ENCODE assay signal across 14 cellular contexts in the genomic region with DNA sequence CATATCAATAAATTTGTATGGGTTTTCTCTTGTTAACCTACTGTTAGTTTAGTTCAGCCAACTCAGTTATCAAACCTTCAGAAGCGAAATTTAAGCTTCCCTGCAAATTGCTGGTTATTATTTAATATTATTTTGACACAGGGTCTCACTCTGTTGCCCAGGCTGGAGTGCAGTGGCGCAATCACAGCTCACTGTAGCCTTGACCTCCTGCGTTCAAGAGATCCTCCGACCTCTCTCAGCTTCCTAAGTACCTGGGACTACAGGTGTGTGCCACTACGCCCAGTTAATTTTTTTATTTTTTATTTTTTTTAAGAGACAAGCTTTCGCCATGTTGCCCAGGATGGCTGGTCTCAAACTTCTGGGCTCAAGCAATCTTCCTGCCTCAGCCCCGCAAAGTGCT. TPM values are rescaled to one million over a fixed set of nuclear protein-coding genes. Genes with fewer than 3 reads are reported as not detected.
DNase-seq lines count a peak whose midpoint lies in the region; ATAC-seq and TF ChIP-seq lines count a peak whose summit lies in the region.
"Had no signal": no experiment of that assay in that cellular context is flagged by ENCODE, and none has a peak within 500 bp of the region (broad histone marks: within the 10 kb centered on the region; RNA-seq: fewer than 3 reads in every experiment).

No MANE protein-coding gene starts in this region.

- POLR2A ChIA-PET in MCF 10A (lab: Yijun Ruan, JAX) = no interaction called here

- no peaks in the 10 kb centered on the region for H3K27me3 ChIP-seq in mammary epithelial cell (ENCODE audit: insufficient read depth, low read length)
- H3K27me3 ChIP-seq: BLaER1 had no signal

- no peak overlapping the region for H3K4me3 ChIP-seq in mammary epithelial cell (replicated peaks in 1 of 3; ENCODE audit: insufficient read depth in 1 of 3, low read depth in 2 of 3, low read length in 3 of 3)
- H3K4me3 ChIP-seq: BLaER1 had no signal

- peaks cover 10% of the 10 kb centered on the region for H3K4me1 Mint-ChIP-seq in MCF 10A (ENCODE audit: insufficient read depth, unreplicated experiment)
- H3K4me1 Mint-ChIP-seq in dendritic cell treated with granulocyte-macrophage colony-stimulating factor and Interleukin-4, amounts not matched to agents 40 ng/mL and 50 ng/mL, for 4 days (ENCODE audit: low read depth) = peaks cover 12% of the 10 kb centered on the region
- peaks cover 17% of the 10 kb centered on the region for H3K4me1 Mint-ChIP-seq in stimulated activated memory B cell treated with anti-CD40 and anti-IgM and Interleukin-4, amounts not matched to agents 10 μg/mL and 1 μg/mL and 100 μg/mL, for 72 hours
- H3K4me1 Mint-ChIP-seq in activated naive CD4-positive, alpha-beta T cell treated with anti-CD3 and anti-CD28 coated beads, Interleukin-2, amount 10 ng/mL, durations not matched to agents 7 days and 5 days = peaks cover 6% of the 10 kb centered on the region
- H3K4me1 Mint-ChIP-seq: CD4-positive, alpha-beta memory T cell had no signal

- H3K79me2 ChIP-seq in mammary epithelial cell (ENCODE audit: insufficient read depth, low read length) = no peaks in the 10 kb centered on the region

- no peak overlapping the region for H3K4me3 Mint-ChIP-seq in MCF 10A (ENCODE audit: unreplicated experiment)
- no peak overlapping the region for H3K4me3 Mint-ChIP-seq in dendritic cell treated with granulocyte-macrophage colony-stimulating factor and Interleukin-4, amounts not matched to agents 40 ng/mL and 50 ng/mL, for 4 days
- no peak overlapping the region for H3K4me3 Mint-ChIP-seq in stimulated activated memory B cell treated with anti-CD40 and anti-IgM and Interleukin-4, amounts not matched to agents 10 μg/mL and 1 μg/mL and 100 μg/mL, for 72 hours
- H3K4me3 Mint-ChIP-seq in activated naive CD4-positive, alpha-beta T cell treated with anti-CD3 and anti-CD28 coated beads, Interleukin-2, amount 10 ng/mL, durations not matched to agents 7 days and 5 days = no peak overlapping the region
- H3K4me3 Mint-ChIP-seq: CD14-positive monocyte; CD4-positive, alpha-beta memory T cell; H9 had no signal

- no peaks in the 10 kb centered on the region for H4K20me1 ChIP-seq in mammary epithelial cell (ENCODE audit: insufficient read depth, low read length)
- H4K20me1 ChIP-seq: BLaER1 had no signal

- no peaks in the 10 kb centered on the region for H3K4me1 ChIP-seq in mammary epithelial cell (ENCODE audit: insufficient read depth, low read length)

- no TSS peak for BruUV-seq in MCF 10A (replicated peaks; lab: Mats Ljungman, UMichigan)
- no TSS peak for BruUV-seq in mammary epithelial cell (replicated peaks; lab: Mats Ljungman, UMichigan)

- peaks cover 6% of the 10 kb centered on the region for H3K36me3 Mint-ChIP-seq in MCF 10A (ENCODE audit: insufficient read depth, unreplicated experiment)
- peaks cover 7% of the 10 kb centered on the region for H3K36me3 Mint-ChIP-seq in dendritic cell treated with granulocyte-macrophage colony-stimulating factor and Interleukin-4, amounts not matched to agents 40 ng/mL and 50 ng/mL, for 4 days (ENCODE audit: low read depth)
- peaks cover 8% of the 10 kb centered on the region for H3K36me3 Mint-ChIP-seq in stimulated activated memory B cell treated with anti-CD40 and anti-IgM and Interleukin-4, amounts not matched to agents 10 μg/mL and 1 μg/mL and 100 μg/mL, for 72 hours
- peaks cover 2% of the 10 kb centered on the region for H3K36me3 Mint-ChIP-seq in activated naive CD4-positive, alpha-beta T cell treated with anti-CD3 and anti-CD28 coated beads, Interleukin-2, amount 10 ng/mL, durations not matched to agents 7 days and 5 days

- ATAC-seq in stimulated activated memory B cell treated with anti-CD40 and anti-IgM and Interleukin-4, amounts not matched to agents 10 μg/mL and 1 μg/mL and 100 μg/mL, for 72 hours = no peak
- ATAC-seq in GM19395 (IDR thresholded peaks at IDR 0.05; ENCODE audit: unreplicated experiment) = no peak

- peak overlapping the region; percentile 44 for H3K27ac Mint-ChIP-seq in MCF 10A (ENCODE audit: low read depth, unreplicated experiment)
- peak overlapping the region; percentile 43 for H3K27ac Mint-ChIP-seq in dendritic cell treated with granulocyte-macrophage colony-stimulating factor and Interleukin-4, amounts not matched to agents 40 ng/mL and 50 ng/mL, for 4 days
- peak overlapping the region; percentile 27 for H3K27ac Mint-ChIP-seq in stimulated activated memory B cell treated with anti-CD40 and anti-IgM and Interleukin-4, amounts not matched to agents 10 μg/mL and 1 μg/mL and 100 μg/mL, for 72 hours
- H3K27ac Mint-ChIP-seq in activated naive CD4-positive, alpha-beta T cell treated with anti-CD3 and anti-CD28 coated beads, Interleukin-2, amount 10 ng/mL, durations not matched to agents 7 days and 5 days = no peak overlapping the region
- H3K27ac Mint-ChIP-seq: CD14-positive monocyte; CD4-positive, alpha-beta memory T cell; H9 had no signal

- intact Hi-C loops in MCF 10A (cut with micrococcal nuclease) (loop anchor here (1.0 kb wide), 1 partner anchor 136 kb away; no protein-coding TSS in a partner anchor), mammary epithelial cell (cut with micrococcal nuclease) (loop anchor here (1.0 to 5.0 kb wide), 3 partner anchors 136 to 670 kb away; no protein-coding TSS in a partner anchor)
- intact Hi-C loops in dendritic cell treated with granulocyte-macrophage colony-stimulating factor and Interleukin-4, amounts not matched to agents 40 ng/mL and 50 ng/mL, for 4 days (cut with micrococcal nuclease) = loop anchor here (1.0 kb wide), 1 partner anchor 136 kb away; no protein-coding TSS in a partner anchor

- no peaks in the 10 kb centered on the region for H3K9me3 ChIP-seq in mammary epithelial cell (replicated peaks; ENCODE audit: insufficient read depth, low read length)
- H3K9me3 ChIP-seq: BLaER1 had no signal

- no peaks in the 10 kb centered on the region for H3K36me3 ChIP-seq in mammary epithelial cell (ENCODE audit: insufficient read depth, low read length)

- 86% methylated on average over 7 of the region's 7 CpGs for WGBS in mammary epithelial cell (ENCODE audit: low coverage, missing lambda C conversion rate)

- H2AFZ ChIP-seq in mammary epithelial cell (ENCODE audit: low read depth, low read length) = no peak overlapping the region

- in situ Hi-C loops in mammary epithelial cell (cut with MboI; ENCODE audit: low sequenced_read_pairs in 2 of 2) = loop anchor here in 1 of 2 donors (10.0 kb wide), 1 partner anchor 133 kb away; no protein-coding TSS in a partner anchor

- H3K9ac ChIP-seq in mammary epithelial cell (ENCODE audit: insufficient read depth, low read length) = no peak overlapping the region
- H3K9ac ChIP-seq: BLaER1 had no signal

- no peak overlapping the region for H3K4me2 ChIP-seq in mammary epithelial cell (ENCODE audit: insufficient read depth, low read depth, low read length)
- H3K4me2 ChIP-seq: BLaER1 had no signal

- dilution Hi-C loops in mammary epithelial cell (cut with HindIII; ENCODE audit: low sequenced_read_pairs) = no loop called here

- H3K27me3 Mint-ChIP-seq in MCF 10A (ENCODE audit: insufficient read depth, unreplicated experiment) = no peaks in the 10 kb centered on the region
- H3K27me3 Mint-ChIP-seq in dendritic cell treated with granulocyte-macrophage colony-stimulating factor and Interleukin-4, amounts not matched to agents 40 ng/mL and 50 ng/mL, for 4 days = no peaks in the 10 kb centered on the region
- no peaks in the 10 kb centered on the region for H3K27me3 Mint-ChIP-seq in stimulated activated memory B cell treated with anti-CD40 and anti-IgM and Interleukin-4, amounts not matched to agents 10 μg/mL and 1 μg/mL and 100 μg/mL, for 72 hours
- H3K27me3 Mint-ChIP-seq in activated naive CD4-positive, alpha-beta T cell treated with anti-CD3 and anti-CD28 coated beads, Interleukin-2, amount 10 ng/mL, durations not matched to agents 7 days and 5 days = no peaks in the 10 kb centered on the region
- H3K27me3 Mint-ChIP-seq: CD4-positive, alpha-beta memory T cell had no signal

- H3K9me3 Mint-ChIP-seq in MCF 10A (ENCODE audit: unreplicated experiment) = no peaks in the 10 kb centered on the region
- no peaks in the 10 kb centered on the region for H3K9me3 Mint-ChIP-seq in dendritic cell treated with granulocyte-macrophage colony-stimulating factor and Interleukin-4, amounts not matched to agents 40 ng/mL and 50 ng/mL, for 4 days
- no peaks in the 10 kb centered on the region for H3K9me3 Mint-ChIP-seq in stimulated activated memory B cell treated with anti-CD40 and anti-IgM and Interleukin-4, amounts not matched to agents 10 μg/mL and 1 μg/mL and 100 μg/mL, for 72 hours
- H3K9me3 Mint-ChIP-seq in activated naive CD4-positive, alpha-beta T cell treated with anti-CD3 and anti-CD28 coated beads, Interleukin-2, amount 10 ng/mL, durations not matched to agents 7 days and 5 days = no peaks in the 10 kb centered on the region
- H3K9me3 Mint-ChIP-seq: CD14-positive monocyte; CD4-positive, alpha-beta memory T cell; H9 had no signal

- DNase-seq in MCF 10A (ENCODE audit: unreplicated experiment) (no peak), mammary epithelial cell (no peak), UCSD-AML1 (lab: John Stamatoyannopoulos, UW; ENCODE audit: unreplicated experiment) (no peak)
- DNase-seq in activated naive CD4-positive, alpha-beta T cell treated with anti-CD3 and anti-CD28 coated beads, Interleukin-2, amount 10 ng/mL, durations not matched to agents 7 days and 5 days = no peak
- DNase-seq: 8988T; CD4-positive, alpha-beta memory T cell; DMS153; GOT3; H9 had no signal

- H3K27ac ChIP-seq in mammary epithelial cell (ENCODE audit: insufficient read depth, low read depth, low read length) = no peak overlapping the region
- H3K27ac ChIP-seq: BLaER1 had no signal

- no peak for TF ChIP-seq CTCF in MCF 10A (IDR thresholded peaks at IDR 0.05; ENCODE audit: unreplicated experiment)
- TF ChIP-seq CTCF in mammary epithelial cell (conservative IDR thresholded peaks at IDR 0.05 in 1 of 2, IDR thresholded peaks at IDR 0.05 in 1 of 2; ENCODE audit: extremely low read depth in 1 of 2, insufficient read depth in 1 of 2, low read depth in 1 of 2, low read length in 2 of 2) = no peak

- CTCF ChIA-PET in MCF 10A (lab: Yijun Ruan, JAX) (interaction anchor here (0.6 to 1.3 kb wide), 3 partner anchors 10 to 197 kb away, joined by 3 to 6 read pairs (median 3); no protein-coding TSS in a partner anchor), mammary epithelial cell (lab: Charles Lee; ENCODE audit: low non-redundant PET) (no interaction called here)
- CTCF ChIA-PET in activated naive CD4-positive, alpha-beta T cell treated with anti-CD3 and anti-CD28 coated beads, Interleukin-2, amount 10 ng/mL, durations not matched to agents 7 days and 5 days (lab: Charles Lee) = interaction anchor here (0.6 kb wide), 1 partner anchor 66 kb away, joined by 3 read pairs; no protein-coding TSS in a partner anchor

RNA-seq across cellular contexts. Expression of gene CAB39L, which starts 6.2 kb away (rescaled TPM):
- total RNA-seq in MCF 10A (2022) (6.2 and 11.1 TPM in 2 replicates), mammary epithelial cell (1 to 10 TPM; 5.7 to 8.0 TPM)
- polyA plus RNA-seq in mammary epithelial cell = 3.6 TPM
- 1.6 TPM for polyA minus RNA-seq in mammary epithelial cell

RNA-seq across cellular contexts. Expression of gene SETDB2, which starts 6.4 kb away (rescaled TPM):
- total RNA-seq in MCF 10A (2022) = 6.1 and 7.3 TPM in 2 replicates
- 10 to 100 TPM in 1 of 2 donors, 1 to 10 TPM in 1; 8.1 to 10.2 TPM for total RNA-seq in mammary epithelial cell
- polyA plus RNA-seq in mammary epithelial cell = 2.2 TPM
- polyA minus RNA-seq in mammary epithelial cell = 4.1 TPM

RNA-seq across cellular contexts. Expression of gene PHF11, which starts 58.0 kb away (rescaled TPM):
- total RNA-seq in MCF 10A (2022) (15.4 and 17.9 TPM in 2 replicates), mammary epithelial cell (10 to 100 TPM in 1 of 2 donors, 1 to 10 TPM in 1; 7.7 to 25.5 TPM)
- 8.9 TPM for polyA plus RNA-seq in mammary epithelial cell
- polyA minus RNA-seq in mammary epithelial cell = not detected
